In the genomic region with DNA sequence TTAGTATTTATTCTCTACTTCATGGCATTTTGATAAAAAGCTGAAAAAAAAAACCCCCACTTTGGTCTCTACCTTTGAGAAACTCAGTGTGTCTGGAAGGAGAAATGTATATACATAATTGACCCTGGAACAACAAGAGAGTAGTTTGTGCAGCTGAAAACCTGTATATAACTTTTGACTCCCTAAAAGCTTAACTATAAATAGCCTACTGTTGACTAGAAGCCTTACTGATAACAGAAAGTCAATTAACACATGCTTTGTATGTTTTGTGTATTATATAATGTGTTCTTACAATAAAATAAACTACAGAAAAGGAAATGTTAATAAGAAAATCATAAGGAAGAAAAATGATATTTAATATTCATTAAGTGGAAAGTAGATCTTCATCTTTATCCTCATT, we compare ENCODE assay signal across 26 cellular contexts.
"Had no signal": no experiment of that assay in that cellular context is flagged by ENCODE, and none has a peak within 500 bp of the region (broad histone marks: within the 10 kb centered on the region; RNA-seq: fewer than 3 reads in every experiment).

No MANE protein-coding gene starts in this region.

- ATAC-seq: lower lobe of right lung; naive thymus-derived CD8-positive, alpha-beta T cell; psoas muscle; stimulated activated memory B cell treated with anti-CD40 and anti-IgM and Interleukin-4, amounts not matched to agents 10 μg/mL and 1 μg/mL and 100 μg/mL, for 72 hours; stimulated activated naive CD8-positive, alpha-beta T cell treated with anti-CD3 and anti-CD28 coated beads, Interleukin-15, amount 100 ng/mL, for 72 hours had no signal

- H3K4me1 ChIP-seq: lower lobe of right lung, parathyroid adenoma, right lobe of liver, testis, thyroid gland, transverse colon, vagina had no signal

- H3K27me3 ChIP-seq: right lobe of liver, testis, thyroid gland, transverse colon, upper lobe of left lung, vagina had no signal

- H3K9me3 ChIP-seq: lower lobe of right lung, psoas muscle, right lobe of liver, testis, thyroid gland, transverse colon, upper lobe of left lung, vagina had no signal

- H3K36me3 ChIP-seq: lower lobe of right lung, right lobe of liver, thyroid gland, transverse colon, upper lobe of left lung, vagina had no signal

- FAIRE-seq: islet of Langerhans, kidney had no signal

- H3K27ac ChIP-seq: lower lobe of right lung, parathyroid adenoma, psoas muscle, right lobe of liver, testis, thyroid gland, transverse colon, upper lobe of left lung, vagina had no signal

- DNase-seq: hippocampal formation; immature natural killer cell; kidney; lower lobe of right lung; mammary epithelial cell; mesenchymal stem cell; naive thymus-derived CD8-positive, alpha-beta T cell; nucleus accumbens; stimulated activated CD4-positive, alpha-beta T cell treated with anti-CD3 and anti-CD28 coated beads, Interleukin-1b, Interleukin-23, amount 100 ng/mL, for 48 hours; stimulated activated CD4-positive, alpha-beta T cell treated with anti-CD3 and anti-CD28 coated beads, Interleukin-2, amount 100 ng/mL, for 48 hours; stimulated activated CD4-positive, alpha-beta T cell treated with anti-CD3 and anti-CD28 coated beads, Interleukin-4, amount 100 ng/mL, for 4 hours; stimulated activated CD8-positive, alpha-beta memory T cell treated with anti-CD3 and anti-CD28 coated beads, Interleukin-4, amount 100 ng/mL, for 48 hours; stimulated activated naive CD4-positive, alpha-beta T cell treated with Interleukin-2 at 50 U/mL for 16 hours; stimulated activated naive CD8-positive, alpha-beta T cell treated with anti-CD3 and anti-CD28 coated beads, Interleukin-15, amount 100 ng/mL, for 72 hours; substantia nigra; testis; thyroid gland; transverse colon; upper lobe of left lung had no signal

- H3K4me3 ChIP-seq: lower lobe of right lung, psoas muscle, right lobe of liver, smooth muscle cell, testis, thyroid gland, transverse colon, upper lobe of left lung, vagina had no signal
